ENCODE assay signal across 9 cellular contexts in genomic region chr9:137305060-137305787, GRCh38. TPM values are rescaled to one million over a fixed set of nuclear protein-coding genes. Genes with fewer than 3 reads are reported as not detected.
A peak's percentile ranks its signal among the peaks of the same experiment; 100 is the strongest.
DNase-seq lines count a peak whose midpoint lies in the region; ATAC-seq, FAIRE-seq and TF ChIP-seq lines count a peak whose summit lies in the region.
"Had no signal": no experiment of that assay in that cellular context is flagged by ENCODE, and none has a peak within 500 bp of the region (broad histone marks: within the 10 kb centered on the region; RNA-seq: fewer than 3 reads in every experiment).

No MANE protein-coding gene starts in this region.

- TF ChIP-seq POLR2A in esophagus muscularis mucosa (IDR thresholded peaks at IDR 0.05; ENCODE audit: low read depth), result no peak

- H3K4me1 Mint-ChIP-seq in CD4-positive, alpha-beta T cell (ENCODE audit: low read depth), result peaks cover 11% of the 10 kb centered on the region

- H3K4me3 Mint-ChIP-seq in CD4-positive, alpha-beta T cell, result peak overlapping the region; percentile 71

- WGBS in esophagus muscularis mucosa, result 26% methylated on average over 25 of the region's 36 CpGs
- WGBS in pancreas, 2 donors, result 4 to 6% methylated on average over 23 to 36 of the region's 36 CpGs

- peaks cover 8% of the 10 kb centered on the region for H3K27me3 ChIP-seq in CD4-positive, alpha-beta T cell (ENCODE audit: control insufficient read depth, insufficient read depth, low read length)
- H3K27me3 ChIP-seq in esophagus muscularis mucosa (peaks cover 0 to 91% (median 16%) of the 10 kb centered on the region in 4 donors), pancreas (no peaks in the 10 kb centered on the region)

- no peaks in the 10 kb centered on the region for H3K9me3 ChIP-seq in CD4-positive, alpha-beta T cell (ENCODE audit: control insufficient read depth, low read length)
- H3K9me3 ChIP-seq in esophagus muscularis mucosa (no peaks in the 10 kb centered on the region), pancreas (no peaks in the 10 kb centered on the region)

- no peak overlapping the region for H3K27ac ChIP-seq in CD4-positive, alpha-beta T cell (ENCODE audit: low read depth, low read length)
- H3K27ac ChIP-seq in esophagus muscularis mucosa (replicated peaks in 1 of 4) (peak overlapping the region; percentile 56 to 81 (median 66)), pancreas (peak overlapping the region; percentile 91 to 95 (median 94))

- intact Hi-C loops in CD4-positive, alpha-beta T cell (cut with DNase I, micrococcal nuclease), result no loop called here
- intact Hi-C loops in esophagus muscularis mucosa (cut with DNase I) (no loop called here), pancreas (cut with DNase I) (no loop called here)

- DNase-seq in CD4-positive, alpha-beta T cell, result peak; percentile 33 to 64 (median 51)
- DNase-seq in NCI-H187 treated with DMSO at 0.1 percent for 48 hours (lab: John Stamatoyannopoulos, UW) (peak; percentile 30), esophagus muscularis mucosa (ENCODE audit: extremely low spot score) (no peak), pancreas (peak; percentile 89 to 93 (median 92)), HuH-7.5 (ENCODE audit: low spot score) (no peak)
- peak; percentile 81 for DNase-seq in activated CD8-positive, alpha-beta memory T cell treated with anti-CD3 and anti-CD28 coated beads, Interleukin-2, amount 50 U/mL, for 48 hours

- H3K36me3 Mint-ChIP-seq in CD4-positive, alpha-beta T cell (ENCODE audit: low read depth), result no peaks in the 10 kb centered on the region

- POLR2A ChIA-PET in CD4-positive, alpha-beta T cell (lab: Charles Lee), result no interaction called here

- no peak for TF ChIP-seq CTCF in CD4-positive, alpha-beta T cell (IDR thresholded peaks at IDR 0.05)
- peak in 1 of 3 experiments; percentile 26 for TF ChIP-seq CTCF in esophagus muscularis mucosa (IDR thresholded peaks at IDR 0.05)
- TF ChIP-seq CTCF in pancreas (IDR thresholded peaks at IDR 0.05), result no peak

- H3K27ac Mint-ChIP-seq in CD4-positive, alpha-beta T cell, result no peak overlapping the region

- CTCF ChIA-PET in CD4-positive, alpha-beta T cell (lab: Charles Lee), result no interaction called here

- ATAC-seq in CD4-positive, alpha-beta T cell (ENCODE audit: poor library complexity), result peak; percentile 51
- ATAC-seq in pancreas (peak; percentile 42 to 59 (median 58)), GM19455 (IDR thresholded peaks at IDR 0.05; ENCODE audit: unreplicated experiment) (no peak), GM18867 (IDR thresholded peaks at IDR 0.05; ENCODE audit: unreplicated experiment) (no peak)

- FAIRE-seq in pancreas (lab: Jason Lieb, UNC), result no peak

- peaks cover 59 to 73% (median 70%) of the 10 kb centered on the region in 4 donors for H3K4me1 ChIP-seq in esophagus muscularis mucosa
- peaks cover 46 to 53% (median 50%) of the 10 kb centered on the region in 3 donors for H3K4me1 ChIP-seq in pancreas

- no peaks in the 10 kb centered on the region for H3K9me3 Mint-ChIP-seq in CD4-positive, alpha-beta T cell

- H3K4me3 ChIP-seq in esophagus muscularis mucosa, result peak overlapping the region; percentile 34 to 44 (median 37)
- H3K4me3 ChIP-seq in pancreas, result peak overlapping the region; percentile 42 to 62 (median 56)

- H3K27me3 Mint-ChIP-seq in CD4-positive, alpha-beta T cell, result peaks cover 5% of the 10 kb centered on the region

- no peaks in the 10 kb centered on the region for H3K36me3 ChIP-seq in esophagus muscularis mucosa
- no peaks in the 10 kb centered on the region for H3K36me3 ChIP-seq in pancreas

- no peak for TF ChIP-seq EP300 in esophagus muscularis mucosa (IDR thresholded peaks at IDR 0.05)

RNA-seq across cellular contexts. Expression of gene NRARP, which starts 3.2 kb away (rescaled TPM):
- 1 to 10 TPM in 1 of 2 experiments, under 1 TPM in 1; 0.96 to 1.4 TPM for total RNA-seq in CD4-positive, alpha-beta T cell
- 10 to 100 TPM in 1 of 4 donors, 1 to 10 TPM in 3; 2.9 to 10.3 (median 7.2) TPM for total RNA-seq in esophagus muscularis mucosa
- total RNA-seq in pancreas, result 10 to 100 TPM in 4 of 6 donors, 1 to 10 TPM in 2; 7.5 to 23.4 (median 13.6) TPM
- 1 to 10 TPM; 1.3 to 2.7 TPM for polyA plus RNA-seq in pancreas

RNA-seq across cellular contexts. Expression of gene TOR4A, which starts 27.7 kb away (rescaled TPM):
- total RNA-seq in CD4-positive, alpha-beta T cell, result under 1 TPM; 0.67 to 0.80 TPM
- total RNA-seq in esophagus muscularis mucosa, result 1 to 10 TPM; 5.0 to 9.2 (median 7.3) TPM
- 1 to 10 TPM; 2.5 to 6.8 (median 4.3) TPM for total RNA-seq in pancreas
- 1 to 10 TPM; 1.4 to 3.0 TPM for polyA plus RNA-seq in pancreas

RNA-seq across cellular contexts. Expression of gene NELFB, which starts 50.1 kb away (rescaled TPM):
- 10 to 100 TPM; 20.7 to 21.2 TPM for total RNA-seq in CD4-positive, alpha-beta T cell
- total RNA-seq in esophagus muscularis mucosa (10 to 100 TPM; 26.6 to 73.2 (median 48.8) TPM), pancreas (10 to 100 TPM; 22.3 to 34.0 (median 29.0) TPM)
- polyA plus RNA-seq in pancreas, result 10 to 100 TPM; 28.7 to 34.2 TPM

RNA-seq across cellular contexts. Expression of gene STPG3, which starts 54.1 kb away (rescaled TPM):
- total RNA-seq in CD4-positive, alpha-beta T cell, result not detected
- not detected for total RNA-seq in esophagus muscularis mucosa
- not detected for total RNA-seq in pancreas
- under 1 TPM in 1 of 2 donors, not detected in 1; 0.23 TPM for polyA plus RNA-seq in pancreas
- total RNA-seq: dermis microvascular lymphatic vessel endothelial cell had no signal

Comparison
In these comparisons a context has a peak if more than half of its experiments do, and no peak if none do; other contexts are left out.
1. ATAC-seq: peak in CD4-positive, alpha-beta T cell (single experiment) and pancreas (4 of 4); none in GM19455 (single experiment) and GM18867 (single experiment).
2. DNase-seq: peak in CD4-positive, alpha-beta T cell (10 of 10), NCI-H187 treated with DMSO at 0.1 percent for 48 hours (single experiment), activated CD8-positive, alpha-beta memory T cell treated with anti-CD3 and anti-CD28 coated beads, Interleukin-2, amount 50 U/mL, for 48 hours (single experiment) and pancreas (6 of 6); none in esophagus muscularis mucosa (single experiment) and HuH-7.5 (single experiment).